8 cellular contexts compared by ENCODE assay signal in genomic region chr19:4563562-4563961, GRCh38. TPM values are rescaled to one million over a fixed set of nuclear protein-coding genes. Genes with fewer than 3 reads are reported as not detected.
"Had no signal": no experiment of that assay in that cellular context is flagged by ENCODE, and none has a peak within 500 bp of the region (broad histone marks: within the 10 kb centered on the region; RNA-seq: fewer than 3 reads in every experiment).

No MANE protein-coding gene starts in this region.

RNA-seq across cellular contexts. Expression of gene SEMA6B, which starts 4.1 kb away (rescaled TPM):
- total RNA-seq: activated CD4-positive, alpha-beta memory T cell treated with anti-CD3 and anti-CD28 coated beads, Interleukin-2, amount 10 ng/mL, durations not matched to agents 7 days and 5 days; activated CD4-positive, alpha-beta T cell treated with anti-CD3 and anti-CD28 coated beads, Interleukin-2, amount 10 ng/mL, durations not matched to agents 7 days and 5 days; epithelial cell of proximal tubule; T-helper 1 cell treated with Interleukin-12 subunit alpha and Interleukin-12 subunit beta and Interleukin-4 antibody, amounts not matched to agents 30 ng/mL and 1 ng/mL, for 36 hours had no signal

RNA-seq across cellular contexts. Expression of gene LRG1, which starts 23.7 kb away (rescaled TPM):
- total RNA-seq: activated naive CD8-positive, alpha-beta T cell treated with anti-CD3 and anti-CD28 coated beads, Interleukin-2, amount 10 ng/mL, durations not matched to agents 7 days and 5 days; mammary epithelial cell; osteocyte had no signal
- polyA plus RNA-seq: mammary epithelial cell had no signal

RNA-seq across cellular contexts. Expression of gene PLIN5, which starts 28.5 kb away (rescaled TPM):
- total RNA-seq: activated CD4-positive, alpha-beta memory T cell treated with anti-CD3 and anti-CD28 coated beads, Interleukin-2, amount 10 ng/mL, durations not matched to agents 7 days and 5 days; activated CD4-positive, alpha-beta T cell treated with anti-CD3 and anti-CD28 coated beads, Interleukin-2, amount 10 ng/mL, durations not matched to agents 7 days and 5 days; natural killer cell treated with Interleukin-12 subunit alpha and Interleukin-12 subunit beta and Interleukin-15 and Interleukin-18, amount 100 ng/mL, for 72 hours; osteocyte; T-helper 1 cell treated with Interleukin-12 subunit alpha and Interleukin-12 subunit beta and Interleukin-4 antibody, amounts not matched to agents 30 ng/mL and 1 ng/mL, for 36 hours had no signal
- polyA plus RNA-seq: mammary epithelial cell had no signal

RNA-seq across cellular contexts. Expression of gene PLIN4, which starts 45.3 kb away (rescaled TPM):
- total RNA-seq: activated CD4-positive, alpha-beta memory T cell treated with anti-CD3 and anti-CD28 coated beads, Interleukin-2, amount 10 ng/mL, durations not matched to agents 7 days and 5 days; activated CD4-positive, alpha-beta T cell treated with anti-CD3 and anti-CD28 coated beads, Interleukin-2, amount 10 ng/mL, durations not matched to agents 7 days and 5 days; epithelial cell of proximal tubule; natural killer cell treated with Interleukin-12 subunit alpha and Interleukin-12 subunit beta and Interleukin-15 and Interleukin-18, amount 100 ng/mL, for 72 hours; osteocyte; T-helper 1 cell treated with Interleukin-12 subunit alpha and Interleukin-12 subunit beta and Interleukin-4 antibody, amounts not matched to agents 30 ng/mL and 1 ng/mL, for 36 hours had no signal
